In the genomic region with DNA sequence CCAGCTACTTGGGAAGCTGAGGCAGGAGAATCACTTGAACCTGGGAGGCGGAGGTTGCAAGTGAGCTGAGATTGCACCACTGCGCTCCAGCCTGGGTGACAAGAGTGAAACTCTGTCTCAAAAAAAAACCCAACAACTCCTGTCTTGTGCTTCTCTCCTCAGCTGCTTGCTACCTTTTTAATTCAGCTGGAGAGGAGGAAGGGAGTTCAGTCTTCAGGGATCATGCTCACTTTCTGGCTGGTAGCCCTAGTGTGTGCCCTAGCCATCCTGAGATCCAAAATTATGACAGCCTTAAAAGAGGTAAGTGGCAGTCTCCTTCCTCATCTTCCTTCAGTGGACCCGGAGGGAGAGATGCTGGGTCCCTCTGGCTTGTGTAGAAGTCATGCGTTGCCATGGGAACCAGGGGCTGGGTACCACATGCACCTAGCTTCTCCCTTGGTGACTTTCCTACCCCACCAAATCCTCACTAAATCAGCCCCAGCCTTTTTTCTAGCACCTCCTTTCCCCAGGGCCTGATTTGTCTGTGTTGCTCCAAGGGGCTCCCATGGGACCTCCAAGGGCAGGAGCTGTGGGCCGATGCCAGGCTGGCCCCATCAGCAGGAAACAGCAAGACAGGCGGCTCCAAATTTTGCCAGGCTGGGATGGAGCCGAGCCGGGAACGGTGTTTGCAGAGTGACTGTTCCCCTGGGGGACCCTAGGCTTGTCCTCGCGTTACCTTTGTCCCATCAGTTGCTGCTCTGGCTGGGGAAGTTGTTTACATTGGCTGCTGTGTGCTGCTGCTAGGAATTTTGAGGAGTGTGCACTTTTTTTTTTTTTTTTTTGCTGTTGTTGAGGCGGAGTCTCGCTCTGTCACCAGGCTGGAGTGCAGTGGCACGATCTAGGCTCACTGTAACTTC, we compare ENCODE assay signal across 1 cellular context.
TF ChIP-seq lines count a peak whose summit lies in the region.

No MANE protein-coding gene starts in this region.

TF ChIP-seq in WTC11, 78 proteins besides CTCF, POLR2A, EP300 and RAD21 (continued from another document):
- TF ChIP-seq ZNF317 (CRISPR knock-in tag; IDR thresholded peaks at IDR 0.05; ENCODE audit: borderline replicate concordance, low read depth): no peak
- TF ChIP-seq, protein P1, sequence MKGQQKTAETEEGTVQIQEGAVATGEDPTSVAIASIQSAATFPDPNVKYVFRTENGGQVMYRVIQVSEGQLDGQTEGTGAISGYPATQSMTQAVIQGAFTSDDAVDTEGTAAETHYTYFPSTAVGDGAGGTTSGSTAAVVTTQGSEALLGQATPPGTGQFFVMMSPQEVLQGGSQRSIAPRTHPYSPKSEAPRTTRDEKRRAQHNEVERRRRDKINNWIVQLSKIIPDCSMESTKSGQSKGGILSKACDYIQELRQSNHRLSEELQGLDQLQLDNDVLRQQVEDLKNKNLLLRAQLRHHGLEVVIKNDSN (CRISPR knock-in tag; IDR thresholded peaks at IDR 0.05): no peak
